22 cellular contexts compared by ENCODE assay signal in the genomic region with DNA sequence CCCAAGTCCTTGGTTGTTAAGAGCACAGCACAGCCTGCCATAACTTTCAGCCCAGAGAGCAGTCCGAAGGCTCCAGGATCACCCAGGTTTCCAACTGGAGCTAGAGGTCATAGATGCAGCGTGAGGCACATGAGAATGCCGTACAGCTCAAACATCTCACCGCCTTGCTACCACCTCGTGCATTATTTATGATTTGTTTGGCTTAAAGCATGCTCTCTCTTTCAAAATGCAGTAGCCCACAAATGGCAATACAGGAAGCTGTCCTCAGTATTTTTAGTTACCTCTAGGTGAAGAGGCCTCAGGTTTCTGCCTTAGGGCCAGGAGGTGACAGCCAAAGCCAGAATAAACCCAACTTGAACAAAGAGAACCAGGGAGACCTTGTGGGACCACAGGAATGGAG. TPM values are rescaled to one million over a fixed set of nuclear protein-coding genes. Genes with fewer than 3 reads are reported as not detected.
"Had no signal": no experiment of that assay in that cellular context is flagged by ENCODE, and none has a peak within 500 bp of the region (broad histone marks: within the 10 kb centered on the region; RNA-seq: fewer than 3 reads in every experiment).

No MANE protein-coding gene starts in this region.

- H3K4me3 ChIP-seq: MG63 had no signal

- H3K9ac ChIP-seq: SK-N-SH had no signal

- DNase-seq: IMR-90, Karpas-422, MG63, NCI-H1105, NCI-H1417, NCI-H1436 treated with DMSO at 0.1 percent for 48 hours, NCI-H1694, NCI-H187 treated with DMSO at 0.1 percent for 48 hours, NCI-H2081 treated with DMSO at 0.1 percent for 48 hours, NCI-H2171 treated with DMSO at 0.1 percent for 48 hours, NCI-H345, NCI-H446 treated with DMSO at 0.1 percent for 48 hours, NCI-H510A treated with DMSO at 0.1 percent for 48 hours, NCI-H526 treated with DMSO at 0.1 percent for 48 hours, NCI-H748 treated with DMSO at 0.1 percent for 48 hours, OCI-M1, Right ventricle myocardium superior, RPMI8226, SIG-M5, SK-N-SH, SW 1271, T-cell had no signal

- H3K36me3 ChIP-seq: MG63 had no signal

- H3K9me3 ChIP-seq: MG63, SK-N-SH had no signal

RNA-seq across cellular contexts. Expression of gene SCN3B, which starts 14.4 kb away (rescaled TPM):
- total RNA-seq: T-cell had no signal
